1 cellular context compared by ENCODE assay signal in the genomic region with DNA sequence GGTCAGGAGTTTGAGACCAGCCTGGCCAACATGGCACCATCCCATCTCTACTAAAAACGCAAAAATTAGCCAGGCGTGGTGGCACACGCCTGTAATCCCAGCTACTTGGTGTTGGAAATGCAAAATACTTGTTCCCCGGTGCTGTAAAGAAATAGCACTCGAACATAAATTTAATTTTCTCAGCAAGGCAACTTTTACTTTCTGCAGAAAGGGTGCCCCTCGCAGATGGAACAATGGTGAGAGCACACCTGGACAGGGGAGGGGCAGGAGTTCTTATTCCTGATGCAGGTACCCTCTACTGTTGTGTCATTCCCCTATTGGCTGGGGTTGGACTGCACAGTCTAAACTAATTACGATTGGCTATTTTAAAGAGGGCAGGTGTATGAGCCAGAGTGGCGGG.
TF ChIP-seq lines count a peak whose summit lies in the region.

No MANE protein-coding gene starts in this region.

TF ChIP-seq in GM23338, 12 proteins besides CTCF, POLR2A, EP300 and RAD21 (continued from another document):
- no peak for TF ChIP-seq REST (IDR thresholded peaks at IDR 0.05; ENCODE audit: unreplicated experiment)
- TF ChIP-seq NANOG (IDR thresholded peaks at IDR 0.05; ENCODE audit: borderline replicate concordance) = no peak
- TF ChIP-seq STAT1 (IDR thresholded peaks at IDR 0.05; ENCODE audit: unreplicated experiment) = no peak
- no peak for TF ChIP-seq ETS1 (IDR thresholded peaks at IDR 0.05)
- TF ChIP-seq EZH2 (IDR thresholded peaks at IDR 0.05; ENCODE audit: low read depth, unreplicated experiment) = no peak
- TF ChIP-seq JUNB (IDR thresholded peaks at IDR 0.05; ENCODE audit: unreplicated experiment) = no peak
- no peak for TF ChIP-seq EZH2phosphoT487 (IDR thresholded peaks at IDR 0.05; ENCODE audit: unreplicated experiment)
- TF ChIP-seq POLR2AphosphoS5 (IDR thresholded peaks at IDR 0.05; ENCODE audit: low read depth) = no peak
TF ChIP-seq in GM23338: peak in this region for 0.
